Comparison of ENCODE assay signal across 10 cellular contexts in genomic region chr2:29931818-29932217, GRCh38. TPM values are rescaled to one million over a fixed set of nuclear protein-coding genes. Genes with fewer than 3 reads are reported as not detected.
"Had no signal": no experiment of that assay in that cellular context is flagged by ENCODE, and none has a peak within 500 bp of the region (broad histone marks: within the 10 kb centered on the region; RNA-seq: fewer than 3 reads in every experiment).

No MANE protein-coding gene starts in this region.

- H3K4me3 ChIP-seq: GM23338 had no signal

- H3K4me2 ChIP-seq: GM23338 had no signal

- FAIRE-seq: H1, H54, HTR-8/SVneo had no signal

- DNase-seq: H9, HCEC 1CT, HFFc6, KG1 had no signal

- H2AFZ ChIP-seq: GM23338 had no signal

- ATAC-seq: GM23338 had no signal

RNA-seq across cellular contexts. Expression of gene ALK, which starts 10.4 kb away (rescaled TPM):
- total RNA-seq: H9, HFFc6, HT-29 had no signal
- polyA plus RNA-seq: GM23338, IgD-negative memory B cell had no signal
